Comparison of ENCODE assay signal across 36 cellular contexts in genomic region chr4:40972722-40973121, GRCh38.
"Had no signal": no experiment of that assay in that cellular context is flagged by ENCODE, and none has a peak within 500 bp of the region (broad histone marks: within the 10 kb centered on the region; RNA-seq: fewer than 3 reads in every experiment).

No MANE protein-coding gene starts in this region.

- H3K27me3 ChIP-seq: MG63 had no signal

- H3K9me3 ChIP-seq: MG63 had no signal

- DNase-seq: Karpas-422, Kasumi-1, MG63, MM.1S, MV-4-11, NCI-H1048, NCI-H1092, NCI-H1092 treated with DMSO at 0.1 percent for 48 hours, NCI-H1105, NCI-H1105 treated with DMSO at 0.1 percent for 48 hours, NCI-H1417, NCI-H1417 treated with DMSO at 0.1 percent for 48 hours, NCI-H1436, NCI-H1436 treated with DMSO at 0.1 percent for 48 hours, NCI-H146, NCI-H1694, NCI-H1694 treated with DMSO at 0.1 percent for 48 hours, NCI-H187, NCI-H187 treated with DMSO at 0.1 percent for 48 hours, NCI-H1930, NCI-H2029, NCI-H2029 treated with DMSO at 0.1 percent for 48 hours, NCI-H2081, NCI-H2081 treated with DMSO at 0.1 percent for 48 hours, NCI-H2107, NCI-H2171, NCI-H2171 treated with DMSO at 0.1 percent for 48 hours, NCI-H2227 treated with DMSO at 0.1 percent for 48 hours, NCI-H226, NCI-H345, NCI-H446, NCI-H446 treated with DMSO at 0.1 percent for 48 hours, NCI-H510A, NCI-H510A treated with DMSO at 0.1 percent for 48 hours, NCI-H524, NCI-H524 treated with DMSO at 0.1 percent for 48 hours had no signal

- H3K4me3 ChIP-seq: MG63 had no signal
